Comparison of ENCODE assay signal across 2 cellular contexts in genomic region chr18:79690071-79690470, GRCh38.
TF ChIP-seq lines count a peak whose summit lies in the region.

No MANE protein-coding gene starts in this region.

TF ChIP-seq in SK-N-SH, 30 proteins besides CTCF, POLR2A, EP300 and RAD21 (continued from another document):
- TF ChIP-seq FOXJ3 (CRISPR knock-in tag; IDR thresholded peaks at IDR 0.05), result no peak
- TF ChIP-seq TAF1 (IDR thresholded peaks at IDR 0.05; ENCODE audit: borderline replicate concordance, low read depth, low read length), result no peak
- no peak for TF ChIP-seq RXRA (IDR thresholded peaks at IDR 0.05; ENCODE audit: borderline replicate concordance, low read depth)

TF ChIP-seq in SK-N-SH treated with all-trans-retinoic acid at 6 μM for 48 hours, 23 proteins besides CTCF, POLR2A, EP300 and RAD21 (continued from another document):
- TF ChIP-seq CSDC2 (CRISPR knock-in tag; IDR thresholded peaks at IDR 0.05), result no peak
- TF ChIP-seq ZNF8 (CRISPR knock-in tag; IDR thresholded peaks at IDR 0.05), result no peak
- no peak for TF ChIP-seq ZFP3 (CRISPR knock-in tag; IDR thresholded peaks at IDR 0.05)
- no peak for TF ChIP-seq CREB5 (CRISPR knock-in tag; IDR thresholded peaks at IDR 0.05; ENCODE audit: low read depth)
- TF ChIP-seq TOX (CRISPR knock-in tag; IDR thresholded peaks at IDR 0.05; ENCODE audit: borderline replicate concordance), result no peak
